9 cellular contexts compared by ENCODE assay signal in the genomic region with DNA sequence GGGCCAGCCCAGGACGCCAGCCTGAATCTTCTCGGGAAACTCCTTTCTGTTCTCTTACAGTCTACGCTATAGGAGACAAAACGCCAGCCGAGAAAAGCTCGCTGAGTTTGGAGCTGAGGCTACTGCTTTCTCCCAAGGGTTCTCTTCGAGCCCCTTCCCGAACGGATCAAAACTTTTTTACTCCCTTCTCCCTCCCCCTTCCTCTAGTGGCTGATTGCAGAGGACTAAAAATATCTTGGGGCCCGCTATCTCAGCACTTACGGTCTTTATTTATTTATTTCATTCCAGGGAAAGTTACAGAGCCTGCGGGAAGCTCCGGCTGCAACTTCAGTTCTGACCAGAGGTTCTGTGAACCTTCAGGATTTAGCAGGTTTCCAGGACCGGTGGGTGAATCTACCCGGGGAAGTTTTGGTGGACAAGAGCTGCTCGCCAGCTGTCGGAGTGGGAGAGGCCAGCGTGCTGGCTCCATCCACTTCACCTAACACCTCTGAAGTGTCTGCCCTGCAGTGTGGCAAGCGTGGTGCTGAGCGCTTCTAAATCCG. TPM values are rescaled to one million over a fixed set of nuclear protein-coding genes. Genes with fewer than 3 reads are reported as not detected.
DNase-seq lines count a peak whose midpoint lies in the region; ATAC-seq and TF ChIP-seq lines count a peak whose summit lies in the region.
"Had no signal": no experiment of that assay in that cellular context is flagged by ENCODE, and none has a peak within 500 bp of the region (broad histone marks: within the 10 kb centered on the region; RNA-seq: fewer than 3 reads in every experiment).

No MANE protein-coding gene starts in this region.

- in situ Hi-C loops in IMR-90 (cut with MboI; ENCODE audit: low sequenced_read_pairs) (loop anchor here (5.0 kb wide), 1 partner anchor 222 kb away; no protein-coding TSS in a partner anchor), mammary epithelial cell (cut with MboI; ENCODE audit: low sequenced_read_pairs in 2 of 2) (no loop called here)

- no peak for TF ChIP-seq EP300 in suprapubic skin (IDR thresholded peaks at IDR 0.05)

- no peaks in the 10 kb centered on the region; the same call in none of the 2 replicates for H3K9me1 ChIP-seq in IMR-90 (ENCODE audit: insufficient read depth, low read length)

- no TSS peak for BruUV-seq in IMR-90 (replicated peaks; lab: Mats Ljungman, UMichigan)
- BruUV-seq in mammary epithelial cell (replicated peaks; lab: Mats Ljungman, UMichigan) = no TSS peak

- H3K36me3 ChIP-seq in IMR-90 (ENCODE audit: control insufficient read depth, insufficient read depth, low read length) = no peaks in the 10 kb centered on the region
- H3K36me3 ChIP-seq in mammary epithelial cell (ENCODE audit: insufficient read depth, low read length) = no peaks in the 10 kb centered on the region
- no peaks in the 10 kb centered on the region for H3K36me3 ChIP-seq in suprapubic skin

- peak overlapping the region; percentile 70 for H3K9ac ChIP-seq in IMR-90 (ENCODE audit: low read depth, low read length)
- no peak overlapping the region for H3K9ac ChIP-seq in mammary epithelial cell (ENCODE audit: insufficient read depth, low read length)

- 0 out of 2 replicates have a peak, but pooled peaks have one; percentile 6 for TF ChIP-seq RAD21 in IMR-90 (IDR thresholded peaks at IDR 0.05; ENCODE audit: low read length)

- ATAC-seq in IMR-90 (ENCODE audit: low read depth) = peak; percentile 38
- peak; percentile 61 for ATAC-seq in left colon
- no peak for ATAC-seq in HG03460 (IDR thresholded peaks at IDR 0.05; ENCODE audit: unreplicated experiment)
- no peak for ATAC-seq in GM19328 (IDR thresholded peaks at IDR 0.05; ENCODE audit: unreplicated experiment)
- ATAC-seq: stimulated activated memory B cell treated with anti-CD40 and anti-IgM and Interleukin-4, amounts not matched to agents 10 μg/mL and 1 μg/mL and 100 μg/mL, for 72 hours had no signal

- peak overlapping the region; percentile 74 for H3K18ac ChIP-seq in IMR-90 (ENCODE audit: low read depth, low read length)

- no peak for TF ChIP-seq POLR2A in IMR-90 (IDR thresholded peaks at IDR 0.05; ENCODE audit: low read depth, low read length)
- no peak for TF ChIP-seq POLR2A in suprapubic skin (IDR thresholded peaks at IDR 0.05)

- CTCF ChIA-PET in IMR-90 (lab: Yijun Ruan, JAX) (interaction anchor here (0.8 to 1.9 kb wide), 3 partner anchors 117 to 149 kb away, joined by 3 to 7 read pairs (median 5); no protein-coding TSS in a partner anchor), mammary epithelial cell (lab: Charles Lee; ENCODE audit: low non-redundant PET) (interaction anchor here (0.7 kb wide), 1 partner anchor 1660 kb away, joined by 3 read pairs; no protein-coding TSS in a partner anchor)

- H3K79me1 ChIP-seq in IMR-90 (ENCODE audit: low read depth in 1 of 2, low read length in 2 of 2) = peaks cover 5 to 31% of the 10 kb centered on the region in 2 experiments; a peak in 3 of 4 replicates

- peak overlapping the region; percentile 35 to 75; a peak in 2 of 4 replicates for H4K8ac ChIP-seq in IMR-90 (ENCODE audit: low read depth in 2 of 2, low read length in 2 of 2)

- peak; percentile 72 for DNase-seq in IMR-90
- DNase-seq in mammary epithelial cell = no peak
- DNase-seq in left colon = peak in 1 of 2 donors; percentile 17
- DNase-seq in suprapubic skin (ENCODE audit: low spot score in 2 of 2) = no peak
- no peak for DNase-seq in RPMI8226
- DNase-seq in activated gamma-delta T cell treated with Interleukin-2 at 50 U/mL for 16 hours = no peak

- H2AK5ac ChIP-seq in IMR-90 (ENCODE audit: low read depth, low read length) = no peak overlapping the region

- H2BK15ac ChIP-seq in IMR-90 (ENCODE audit: low read depth, low read length) = peak overlapping the region; percentile 67; the same call in 2 of the 3 replicates

- H3K4me2 ChIP-seq in IMR-90 (ENCODE audit: low read depth, low read length) (peak overlapping the region; percentile 97), mammary epithelial cell (ENCODE audit: insufficient read depth, low read depth, low read length) (peak overlapping the region; percentile 99)

- dilution Hi-C loops in IMR-90 (cut with HindIII; ENCODE audit: low sequenced_read_pairs, unreplicated experiment) (no loop called here), mammary epithelial cell (cut with HindIII; ENCODE audit: low sequenced_read_pairs) (loop anchor here (5.0 kb wide), 1 partner anchor 78 kb away; no protein-coding TSS in a partner anchor)

- TF ChIP-seq CTCF in IMR-90 (conservative IDR thresholded peaks at IDR 0.05; ENCODE audit: low read depth, low read length) (no peak), mammary epithelial cell (conservative IDR thresholded peaks at IDR 0.05 in 1 of 2, IDR thresholded peaks at IDR 0.05 in 1 of 2; ENCODE audit: extremely low read depth in 1 of 2, insufficient read depth in 1 of 2, low read depth in 1 of 2, low read length in 2 of 2) (no peak), suprapubic skin (IDR thresholded peaks at IDR 0.05) (no peak)

- H2BK20ac ChIP-seq in IMR-90 (ENCODE audit: low read depth, low read length) = peak overlapping the region; percentile 75

- peak overlapping the region; percentile 69 for H3K14ac ChIP-seq in IMR-90 (replicated peaks; ENCODE audit: low read depth, low read length)

- H2BK5ac ChIP-seq in IMR-90 (ENCODE audit: low read depth, low read length, poor library complexity, severe bottlenecking) = peak overlapping the region; percentile 30

- H3K4me1 ChIP-seq in IMR-90 (ENCODE audit: control insufficient read depth, insufficient read depth, low read length) = peaks cover 8% of the 10 kb centered on the region
- peaks cover 23% of the 10 kb centered on the region for H3K4me1 ChIP-seq in mammary epithelial cell (ENCODE audit: insufficient read depth, low read length)
- H3K4me1 ChIP-seq in suprapubic skin = peaks cover 41% of the 10 kb centered on the region

- H3K56ac ChIP-seq in IMR-90 (ENCODE audit: extremely low read depth, insufficient read depth, low read length) = peak overlapping the region; percentile 66; the same call in 1 of the 2 replicates

- peak overlapping the region; percentile 68 for H3K27ac ChIP-seq in IMR-90 (ENCODE audit: insufficient read depth, low read length)
- H3K27ac ChIP-seq in mammary epithelial cell (ENCODE audit: insufficient read depth, low read depth, low read length) = no peak overlapping the region
- H3K27ac ChIP-seq in suprapubic skin = peak overlapping the region; percentile 79

- H3K9me3 ChIP-seq in IMR-90 (ENCODE audit: control insufficient read depth, insufficient read depth, low read length) (no peaks in the 10 kb centered on the region), mammary epithelial cell (replicated peaks; ENCODE audit: insufficient read depth, low read length) (no peaks in the 10 kb centered on the region), suprapubic skin (no peaks in the 10 kb centered on the region)

- H3K4ac ChIP-seq in IMR-90 (ENCODE audit: low read depth, low read length) = peak overlapping the region; percentile 70

- peak overlapping the region; percentile 13 for H4K5ac ChIP-seq in IMR-90 (ENCODE audit: low read depth, low read length)

- H4K20me1 ChIP-seq in IMR-90 (ENCODE audit: insufficient read depth, low read length) (peaks cover 20% of the 10 kb centered on the region; the same call in 1 of the 2 replicates), mammary epithelial cell (ENCODE audit: insufficient read depth, low read length) (no peaks in the 10 kb centered on the region)

- peak overlapping the region; percentile 46 for H2AK9ac ChIP-seq in IMR-90 (replicated peaks; ENCODE audit: low read depth, low read length, poor library complexity)

- peak overlapping the region; percentile 71 for H3K4me3 ChIP-seq in IMR-90 (ENCODE audit: insufficient read depth, low read depth, low read length)
- H3K4me3 ChIP-seq in mammary epithelial cell (replicated peaks in 1 of 3; ENCODE audit: insufficient read depth in 1 of 3, low read depth in 2 of 3, low read length in 3 of 3) = peak overlapping the region; percentile 56 to 79 (median 78)
- H3K4me3 ChIP-seq in suprapubic skin = peak overlapping the region; percentile 74

- H3K79me2 ChIP-seq in mammary epithelial cell (ENCODE audit: insufficient read depth, low read length) = no peaks in the 10 kb centered on the region

- H4K91ac ChIP-seq in IMR-90 (ENCODE audit: insufficient read depth, low read depth, low read length) = peak overlapping the region; percentile 50; the same call in 1 of the 2 replicates

- H2AFZ ChIP-seq in IMR-90 (replicated peaks; ENCODE audit: low read length, poor library complexity) (peak overlapping the region; percentile 97), mammary epithelial cell (ENCODE audit: low read depth, low read length) (peak overlapping the region; percentile 97)

- intact Hi-C loops in IMR-90 (cut with micrococcal nuclease) (loop anchor here (1.0 to 5.0 kb wide), 4 partner anchors 102 to 223 kb away; no protein-coding TSS in a partner anchor), mammary epithelial cell (cut with micrococcal nuclease) (loop anchor here (1.0 to 2.0 kb wide), 2 partner anchors 117 to 224 kb away; no protein-coding TSS in a partner anchor), left colon (cut with DNase I, micrococcal nuclease) (loop anchor here in 1 of 2 donors (10.0 kb wide), 1 partner anchor 230 kb away; no protein-coding TSS in a partner anchor)

- no CpG with 5 or more reads among the region's 21 CpGs for WGBS in IMR-90 (ENCODE audit: extremely low coverage in 2 of 2, insufficient read length in 1 of 2), 2 experiments
- WGBS in mammary epithelial cell (ENCODE audit: low coverage, missing lambda C conversion rate) = 5% methylated on average over 20 of the region's 21 CpGs
- 2% methylated on average over 20 of the region's 21 CpGs for WGBS in suprapubic skin

- peak overlapping the region; percentile 35 for H3K23ac ChIP-seq in IMR-90 (ENCODE audit: low read depth, low read length)

- H3K27me3 ChIP-seq in IMR-90 (ENCODE audit: control insufficient read depth, insufficient read depth, low read length) = no peaks in the 10 kb centered on the region
- H3K27me3 ChIP-seq in mammary epithelial cell (ENCODE audit: insufficient read depth, low read length) = no peaks in the 10 kb centered on the region
- H3K27me3 ChIP-seq in suprapubic skin = peaks cover 13% of the 10 kb centered on the region

- POLR2A ChIA-PET in IMR-90 (lab: Charles Lee; ENCODE audit: unreplicated experiment) = no interaction called here

- H2BK120ac ChIP-seq in IMR-90 (ENCODE audit: low read depth, low read length) = peak overlapping the region; percentile 75

TF ChIP-seq in IMR-90, 13 proteins besides CTCF, POLR2A, EP300 and RAD21 (continues in another document):
- TF ChIP-seq CEBPB (IDR thresholded peaks at IDR 0.05; ENCODE audit: low read depth, low read length) (no peak), FOS (IDR thresholded peaks at IDR 0.05; ENCODE audit: low read depth, low read length) (no peak), CHD1 (IDR thresholded peaks at IDR 0.05; ENCODE audit: low read depth, low read length) (no peak)

RNA-seq across cellular contexts. Expression of gene PDZRN3, which starts 0.5 kb away (rescaled TPM):
- total RNA-seq in IMR-90 (2012; rRNA removed) (17.0 and 17.8 TPM in 2 replicates), mammary epithelial cell (10 to 100 TPM in 1 of 2 donors, 1 to 10 TPM in 1; 3.9 to 14.3 TPM), left colon (10 to 100 TPM; 14.2 to 26.4 TPM), suprapubic skin (10 to 100 TPM in 3 of 4 donors, 1 to 10 TPM in 1; 9.2 to 33.3 (median 13.7) TPM)
- polyA plus RNA-seq in IMR-90 (2012; rRNA removed) (9.4 and 10.3 TPM in 2 replicates), mammary epithelial cell (0.95 TPM)
- polyA plus RNA-seq in IMR-90 (2012; cell fraction: cytosol; rRNA removed) = 7.3 and 11.3 TPM in 2 replicates
- 14.4 and 24.7 TPM in 2 replicates for polyA plus RNA-seq in IMR-90 (2012; cell fraction: nucleus; rRNA removed; ENCODE audit: low replicate concordance)
- 2.0 TPM for polyA minus RNA-seq in mammary epithelial cell

Comparison
In these comparisons a context has a peak if more than half of its experiments do, and no peak if none do; other contexts are left out.
1. ATAC-seq: peak in IMR-90 (single experiment) and left colon (single experiment); none in HG03460 (single experiment) and GM19328 (single experiment).
2. Peak in every context shown above with its lines, with median percentiles within 50 percentile points of each other: H3K4me3 ChIP-seq.